In genomic region chr1:55217226-55217996, GRCh38 we compare ENCODE assay signal across 9 cellular contexts. TPM values are rescaled to one million over a fixed set of nuclear protein-coding genes. Genes with fewer than 3 reads are reported as not detected.
DNase-seq lines count a peak whose midpoint lies in the region; ATAC-seq, FAIRE-seq and TF ChIP-seq lines count a peak whose summit lies in the region.
"Had no signal": no experiment of that assay in that cellular context is flagged by ENCODE, and none has a peak within 500 bp of the region (broad histone marks: within the 10 kb centered on the region; RNA-seq: fewer than 3 reads in every experiment).

No MANE protein-coding gene starts in this region.

- no peaks in the 10 kb centered on the region for H3K27me3 ChIP-seq in Panc1 (ENCODE audit: control insufficient read depth, insufficient read depth, low read length)

- intact Hi-C loops in Panc1 (cut with micrococcal nuclease; ENCODE audit: unreplicated experiment), result loop anchor here (5.0 kb wide), 1 partner anchor 60 kb away; no protein-coding TSS in a partner anchor

- H3K27me3 Mint-ChIP-seq in activated naive CD4-positive, alpha-beta T cell treated with anti-CD3 and anti-CD28 coated beads, Interleukin-2, amount 50 U/mL, for 24 hours, result no peaks in the 10 kb centered on the region
- no peaks in the 10 kb centered on the region for H3K27me3 Mint-ChIP-seq in stimulated activated naive CD8-positive, alpha-beta T cell treated with anti-CD3 and anti-CD28 coated beads, Interleukin-15, amount 100 ng/mL, for 72 hours

- H3K36me3 Mint-ChIP-seq in activated naive CD4-positive, alpha-beta T cell treated with anti-CD3 and anti-CD28 coated beads, Interleukin-2, amount 50 U/mL, for 24 hours, result no peaks in the 10 kb centered on the region

- POLR2A ChIA-PET in Panc1 (lab: Charles Lee), result no interaction called here
- POLR2A ChIA-PET in GM10248 (lab: Yijun Ruan, JAX), result no interaction called here

- no peaks in the 10 kb centered on the region; the same call in 1 of the 2 replicates for H3K36me3 ChIP-seq in Panc1 (ENCODE audit: control insufficient read depth, insufficient read depth, low read length)

- H3K27ac ChIP-seq in Panc1 (ENCODE audit: low read length), result peak overlapping the region; percentile 97
- H3K27ac ChIP-seq: SK-N-MC had no signal

- H3K4me1 ChIP-seq in Panc1 (ENCODE audit: control insufficient read depth, insufficient read depth, low read length), result peaks cover 18% of the 10 kb centered on the region

- CTCF ChIA-PET in Panc1 (lab: Charles Lee) (no interaction called here), GM10248 (lab: Yijun Ruan, JAX) (no interaction called here)

- peak overlapping the region; percentile 93 for H3K27ac Mint-ChIP-seq in activated naive CD4-positive, alpha-beta T cell treated with anti-CD3 and anti-CD28 coated beads, Interleukin-2, amount 50 U/mL, for 24 hours
- H3K27ac Mint-ChIP-seq in stimulated activated naive CD8-positive, alpha-beta T cell treated with anti-CD3 and anti-CD28 coated beads, Interleukin-15, amount 100 ng/mL, for 72 hours, result peak overlapping the region; percentile 56 to 100

- no peak for FAIRE-seq in RCC 7860 (lab: Jason Lieb, UNC)

- no peak for TF ChIP-seq CTCF in Panc1 (IDR thresholded peaks at IDR 0.05)
- no peak for TF ChIP-seq CTCF in GM10248 (IDR thresholded peaks at IDR 0.05; ENCODE audit: control extremely low read depth, extremely low read depth, low read depth, missing control alignments)

- H3K4me3 ChIP-seq in Panc1 (ENCODE audit: low read depth in 2 of 2, low read length in 2 of 2), result no peak overlapping the region
- H3K4me3 ChIP-seq: SK-N-MC had no signal

- no TSS peak for BruUV-seq in Panc1 (replicated peaks; lab: Mats Ljungman, UMichigan)

- DNase-seq in activated naive CD4-positive, alpha-beta T cell treated with anti-CD3 and anti-CD28 coated beads, Interleukin-2, amount 50 U/mL, for 16 hours, result no peak
- DNase-seq in Panc1 (ENCODE audit: low read depth, low spot score), result no peak
- peak; percentile 53 for DNase-seq in germinal center (ENCODE audit: low spot score)
- peak in 1 of 2 donors; percentile 12 for DNase-seq in stimulated activated naive CD8-positive, alpha-beta T cell treated with anti-CD3 and anti-CD28 coated beads, Interleukin-15, amount 100 ng/mL, for 72 hours
- no peak for DNase-seq in RCC 7860 (ENCODE audit: low spot score)
- DNase-seq in GM10248 (ENCODE audit: extremely low spot score), result no peak

- ATAC-seq in Panc1, result no peak
- no peak for ATAC-seq in stimulated activated naive CD8-positive, alpha-beta T cell treated with anti-CD3 and anti-CD28 coated beads, Interleukin-15, amount 100 ng/mL, for 72 hours
- ATAC-seq in GM21381 (IDR thresholded peaks at IDR 0.05; ENCODE audit: unreplicated experiment), result no peak

- in situ Hi-C loops in Panc1 (cut with HindIII; ENCODE audit: low pct_unique_long_range_greater_than_20kb, low sequenced_read_pairs), result no loop called here

- no peaks in the 10 kb centered on the region for H3K9me3 Mint-ChIP-seq in activated naive CD4-positive, alpha-beta T cell treated with anti-CD3 and anti-CD28 coated beads, Interleukin-2, amount 50 U/mL, for 24 hours
- H3K9me3 Mint-ChIP-seq in stimulated activated naive CD8-positive, alpha-beta T cell treated with anti-CD3 and anti-CD28 coated beads, Interleukin-15, amount 100 ng/mL, for 72 hours, result no peaks in the 10 kb centered on the region

- peaks cover 54% of the 10 kb centered on the region for H3K4me1 Mint-ChIP-seq in activated naive CD4-positive, alpha-beta T cell treated with anti-CD3 and anti-CD28 coated beads, Interleukin-2, amount 50 U/mL, for 24 hours
- H3K4me1 Mint-ChIP-seq in stimulated activated naive CD8-positive, alpha-beta T cell treated with anti-CD3 and anti-CD28 coated beads, Interleukin-15, amount 100 ng/mL, for 72 hours, result peaks cover 48% of the 10 kb centered on the region

- no peaks in the 10 kb centered on the region for H3K9me3 ChIP-seq in Panc1 (ENCODE audit: control insufficient read depth, insufficient read depth, low read depth, low read length)

- H3K4me3 Mint-ChIP-seq in activated naive CD4-positive, alpha-beta T cell treated with anti-CD3 and anti-CD28 coated beads, Interleukin-2, amount 50 U/mL, for 24 hours, result peak overlapping the region; percentile 71
- H3K4me3 Mint-ChIP-seq in stimulated activated naive CD8-positive, alpha-beta T cell treated with anti-CD3 and anti-CD28 coated beads, Interleukin-15, amount 100 ng/mL, for 72 hours, result peak overlapping the region; percentile 47 to 53

RNA-seq across cellular contexts. Expression of gene USP24, which starts 2.2 kb away (rescaled TPM):
- 52.2 TPM for total RNA-seq in Panc1 (2021; ENCODE audit: unreplicated experiment)
- 19.9 TPM for polyA plus RNA-seq in Panc1 (2012; ENCODE audit: insufficient read length)
